In the genomic region with DNA sequence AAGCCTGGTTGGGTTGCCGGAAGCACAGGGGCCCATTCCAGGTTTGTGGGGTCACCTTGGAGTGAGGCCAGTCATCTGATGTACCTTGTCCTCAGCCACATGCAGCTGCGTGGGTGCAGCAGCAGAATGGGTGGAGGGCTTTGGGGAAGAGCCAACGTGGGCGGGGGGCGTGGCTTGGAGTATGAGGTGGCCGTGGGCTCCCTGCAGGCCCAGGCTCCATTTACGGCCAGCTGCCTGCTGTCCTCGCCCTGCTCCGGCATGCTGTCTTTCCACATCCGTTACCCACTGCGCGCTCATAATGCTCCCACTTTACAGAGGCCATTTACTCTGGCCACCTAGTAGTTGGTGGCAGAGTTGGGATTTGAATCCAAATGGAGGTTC, we compare ENCODE assay signal across 12 cellular contexts. TPM values are rescaled to one million over a fixed set of nuclear protein-coding genes. Genes with fewer than 3 reads are reported as not detected.
DNase-seq lines count a peak whose midpoint lies in the region; ATAC-seq and TF ChIP-seq lines count a peak whose summit lies in the region.
"Had no signal": no experiment of that assay in that cellular context is flagged by ENCODE, and none has a peak within 500 bp of the region (broad histone marks: within the 10 kb centered on the region; RNA-seq: fewer than 3 reads in every experiment).

No MANE protein-coding gene starts in this region.

- H3K4me1 Mint-ChIP-seq in HFFc6 (ENCODE audit: low read depth), result no peaks in the 10 kb centered on the region; the same call in 1 of the 2 replicates
- no peaks in the 10 kb centered on the region for H3K4me1 Mint-ChIP-seq in activated T-helper 17 cell treated with anti-CD3 and anti-CD28 coated beads, Interleukin-2, amount 50 U/mL, for 72 hours
- H3K4me1 Mint-ChIP-seq in memory B cell, result peaks cover 10% of the 10 kb centered on the region

- H3K4me2 ChIP-seq in BLaER1, result peak overlapping the region; percentile 62; the same call in 1 of the 2 replicates

- peaks cover 24% of the 10 kb centered on the region for H3K4me1 ChIP-seq in BLaER1

- no peak for TF ChIP-seq CTCF in HFFc6 (IDR thresholded peaks at IDR 0.05)

- no peaks in the 10 kb centered on the region for H3K27me3 ChIP-seq in BLaER1
- H3K27me3 ChIP-seq: body of pancreas had no signal

- no peaks in the 10 kb centered on the region for H3K36me3 Mint-ChIP-seq in HFFc6 (ENCODE audit: low read depth)
- H3K36me3 Mint-ChIP-seq in activated T-helper 17 cell treated with anti-CD3 and anti-CD28 coated beads, Interleukin-2, amount 50 U/mL, for 72 hours (ENCODE audit: low read depth), result no peaks in the 10 kb centered on the region
- H3K36me3 Mint-ChIP-seq in memory B cell, result no peaks in the 10 kb centered on the region
- H3K36me3 Mint-ChIP-seq: CD4-positive, CD25-positive, alpha-beta regulatory T cell had no signal

- no peak overlapping the region for H3K9ac ChIP-seq in BLaER1

- DNase-seq in HFFc6 (no peak), memory B cell (ENCODE audit: low spot score in 2 of 2) (no peak), NCI-H1694 (lab: John Stamatoyannopoulos, UW) (no peak), UCSD-AML1 (lab: John Stamatoyannopoulos, UW; ENCODE audit: unreplicated experiment) (no peak), anterior cingulate cortex (lab: John Stamatoyannopoulos, UW) (no peak)

- no peaks in the 10 kb centered on the region for H4K20me1 ChIP-seq in BLaER1

- H3K27me3 Mint-ChIP-seq in HFFc6 (ENCODE audit: insufficient read depth), result peaks cover 4% of the 10 kb centered on the region
- peaks cover 3% of the 10 kb centered on the region for H3K27me3 Mint-ChIP-seq in activated T-helper 17 cell treated with anti-CD3 and anti-CD28 coated beads, Interleukin-2, amount 50 U/mL, for 72 hours
- peaks cover 8% of the 10 kb centered on the region for H3K27me3 Mint-ChIP-seq in memory B cell

- peak overlapping the region; percentile 18; the same call in 1 of the 2 replicates for H3K27ac ChIP-seq in BLaER1

- H3K9me3 Mint-ChIP-seq in HFFc6 (no peaks in the 10 kb centered on the region), memory B cell (no peaks in the 10 kb centered on the region)
- no peaks in the 10 kb centered on the region for H3K9me3 Mint-ChIP-seq in activated T-helper 17 cell treated with anti-CD3 and anti-CD28 coated beads, Interleukin-2, amount 50 U/mL, for 72 hours
- H3K9me3 Mint-ChIP-seq: CD4-positive, CD25-positive, alpha-beta regulatory T cell; T-helper 2 cell treated with Interferon-gamma antibody and Interleukin-4, amounts not matched to agents 5 μg/mL and 100 μg/mL, for 36 hours had no signal

- ATAC-seq in activated T-helper 17 cell treated with anti-CD3 and anti-CD28 coated beads, Interleukin-2, amount 50 U/mL, for 72 hours (replicated peaks), result peak; percentile 18
- ATAC-seq in memory B cell (ENCODE audit: low read depth), result peak; percentile 16
- ATAC-seq in HG02623 (IDR thresholded peaks at IDR 0.05; ENCODE audit: unreplicated experiment), result no peak

- no peaks in the 10 kb centered on the region for H3K36me3 ChIP-seq in BLaER1

- H3K4me3 Mint-ChIP-seq in HFFc6 (peak overlapping the region; percentile 88; the same call in 1 of the 2 replicates), memory B cell (no peak overlapping the region)
- H3K4me3 Mint-ChIP-seq in activated T-helper 17 cell treated with anti-CD3 and anti-CD28 coated beads, Interleukin-2, amount 50 U/mL, for 72 hours, result no peak overlapping the region

- H3K9me3 ChIP-seq in BLaER1, result peaks cover 8% of the 10 kb centered on the region
- H3K9me3 ChIP-seq: body of pancreas had no signal

- no peak overlapping the region for H3K4me3 ChIP-seq in BLaER1
- H3K4me3 ChIP-seq: body of pancreas had no signal

- H3K27ac Mint-ChIP-seq in HFFc6, result peak overlapping the region; percentile 87; the same call in 1 of the 2 replicates
- no peak overlapping the region for H3K27ac Mint-ChIP-seq in activated T-helper 17 cell treated with anti-CD3 and anti-CD28 coated beads, Interleukin-2, amount 50 U/mL, for 72 hours
- H3K27ac Mint-ChIP-seq in memory B cell, result no peak overlapping the region

RNA-seq across cellular contexts. Expression of gene TINAGL1, which starts 27.8 kb away (rescaled TPM):
- 1 to 10 TPM in 5 of 6 experiments, under 1 TPM in 1; 0.91 to 4.0 (median 1.9) TPM for total RNA-seq in HFFc6 (2021; fragmentation: NEBNext Ultra II Directional; extraction: Animal tissue kit (Norgen Biotek cat#: 25700))
- total RNA-seq in activated T-helper 17 cell treated with anti-CD3 and anti-CD28 coated beads, Interleukin-2, amount 50 U/mL, for 72 hours, result not detected
- total RNA-seq: CD4-positive, CD25-positive, alpha-beta regulatory T cell; LHCN-M2 had no signal
